1 cellular context compared by ENCODE assay signal in the genomic region with DNA sequence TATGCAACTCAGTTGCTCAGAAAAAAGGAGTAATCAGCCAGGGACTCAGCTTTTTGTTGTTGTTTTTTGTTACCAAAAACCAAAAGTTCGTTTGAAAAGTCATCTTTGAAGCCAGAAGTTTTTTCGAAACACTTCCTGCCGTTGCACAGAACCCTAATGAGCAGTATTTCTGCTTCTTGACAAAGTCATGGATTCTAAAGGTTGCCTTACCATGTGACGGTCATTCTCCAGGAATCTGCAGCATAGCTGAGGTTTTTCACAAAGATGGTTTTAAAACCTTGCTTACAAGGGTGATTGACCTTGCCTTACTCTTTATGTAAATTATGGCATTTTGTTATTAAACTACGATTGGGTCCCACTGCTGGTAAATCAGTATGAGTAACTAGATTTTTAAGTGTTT.
A peak's percentile ranks its signal among the peaks of the same experiment; 100 is the strongest.
TF ChIP-seq lines count a peak whose summit lies in the region.

No MANE protein-coding gene starts in this region.

TF ChIP-seq in IMR-90, 13 proteins besides CTCF, POLR2A, EP300 and RAD21:
- TF ChIP-seq MAFK (IDR thresholded peaks at IDR 0.05; ENCODE audit: low read depth, low read length) = no peak
- TF ChIP-seq, protein P1, sequence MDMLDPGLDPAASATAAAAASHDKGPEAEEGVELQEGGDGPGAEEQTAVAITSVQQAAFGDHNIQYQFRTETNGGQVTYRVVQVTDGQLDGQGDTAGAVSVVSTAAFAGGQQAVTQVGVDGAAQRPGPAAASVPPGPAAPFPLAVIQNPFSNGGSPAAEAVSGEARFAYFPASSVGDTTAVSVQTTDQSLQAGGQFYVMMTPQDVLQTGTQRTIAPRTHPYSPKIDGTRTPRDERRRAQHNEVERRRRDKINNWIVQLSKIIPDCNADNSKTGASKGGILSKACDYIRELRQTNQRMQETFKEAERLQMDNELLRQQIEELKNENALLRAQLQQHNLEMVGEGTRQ (IDR thresholded peaks at IDR 0.05; ENCODE audit: low read depth, low read length) = peak; percentile 54; the same call in 1 of the 2 replicates
